17 cellular contexts compared by ENCODE assay signal in genomic region chr16:7211781-7212180, GRCh38.
"Had no signal": no experiment of that assay in that cellular context is flagged by ENCODE, and none has a peak within 500 bp of the region (broad histone marks: within the 10 kb centered on the region; RNA-seq: fewer than 3 reads in every experiment).

No MANE protein-coding gene starts in this region.

- H3K27me3 Mint-ChIP-seq: naive thymus-derived CD4-positive, alpha-beta T cell had no signal

- ATAC-seq: foreskin keratinocyte; gastroesophageal sphincter; heart right ventricle; left cardiac atrium; left lung; left ventricle myocardium superior; lower lobe of right lung; naive thymus-derived CD4-positive, alpha-beta T cell had no signal

- H3K4me3 ChIP-seq: coronary artery, dorsolateral prefrontal cortex, esophagus muscularis mucosa, gastroesophageal sphincter, heart right ventricle, left lung, lower lobe of right lung had no signal

- H3K36me3 ChIP-seq: esophagus muscularis mucosa, gastroesophageal sphincter, heart right ventricle, left lung, lower lobe of right lung had no signal

- H3K27me3 ChIP-seq: dorsolateral prefrontal cortex, esophagus muscularis mucosa, foreskin keratinocyte, left lung had no signal

- H3K27ac Mint-ChIP-seq: naive thymus-derived CD4-positive, alpha-beta T cell had no signal

- H3K4me1 ChIP-seq: esophagus muscularis mucosa, foreskin keratinocyte, gastroesophageal sphincter, heart right ventricle, left lung, lower lobe of right lung had no signal

- H3K4me3 Mint-ChIP-seq: naive thymus-derived CD4-positive, alpha-beta T cell had no signal

- H3K9me3 ChIP-seq: esophagus muscularis mucosa, gastroesophageal sphincter, heart right ventricle, lower lobe of right lung had no signal

- DNase-seq: dermis blood vessel endothelial cell; dorsolateral prefrontal cortex; effector CD4-positive, alpha-beta T cell; effector memory CD4-positive, alpha-beta T cell; foreskin keratinocyte; heart right ventricle; hippocampal formation; left cardiac atrium; left lung; left ventricle myocardium superior; lower lobe of right lung; mesenchymal stem cell; midbrain; naive thymus-derived CD4-positive, alpha-beta T cell had no signal

- H3K27ac ChIP-seq: coronary artery, dorsolateral prefrontal cortex, esophagus muscularis mucosa, foreskin keratinocyte, gastroesophageal sphincter, heart right ventricle, left lung, lower lobe of right lung had no signal

- H3K4me1 Mint-ChIP-seq: naive thymus-derived CD4-positive, alpha-beta T cell had no signal
